In genomic region chr18:59055345-59056032, GRCh38 we compare ENCODE assay signal across 16 cellular contexts.
DNase-seq lines count a peak whose midpoint lies in the region; ATAC-seq and TF ChIP-seq lines count a peak whose summit lies in the region.
"Had no signal": no experiment of that assay in that cellular context is flagged by ENCODE, and none has a peak within 500 bp of the region (broad histone marks: within the 10 kb centered on the region; RNA-seq: fewer than 3 reads in every experiment).

No MANE protein-coding gene starts in this region.

- H3K27ac Mint-ChIP-seq in MCF 10A (ENCODE audit: low read depth, unreplicated experiment), result no peak overlapping the region
- H3K27ac Mint-ChIP-seq: activated T-cell treated with anti-CD3 and anti-CD28 coated beads, Interleukin-2, amount 50 U/mL, for 24 hours had no signal

- TF ChIP-seq POLR2A in breast epithelium (IDR thresholded peaks at IDR 0.05), result no peak

- H3K27ac ChIP-seq in breast epithelium (peak overlapping the region; percentile 54 to 70), VCaP (peak overlapping the region; percentile 94), aorta (ENCODE audit: low read depth in 1 of 2, low read length in 2 of 2) (peak overlapping the region; percentile 69 to 73)
- H3K27ac ChIP-seq: right lobe of liver had no signal

- no peaks in the 10 kb centered on the region for H3K27me3 ChIP-seq in breast epithelium
- H3K27me3 ChIP-seq in aorta (ENCODE audit: control insufficient read depth in 1 of 2, insufficient read depth in 2 of 2, low read length in 1 of 2), result no peaks in the 10 kb centered on the region
- H3K27me3 ChIP-seq: right lobe of liver, tibial nerve had no signal

- no peak for TF ChIP-seq CTCF in breast epithelium (IDR thresholded peaks at IDR 0.05)
- TF ChIP-seq CTCF in MCF 10A (IDR thresholded peaks at IDR 0.05; ENCODE audit: unreplicated experiment), result no peak
- no peak for TF ChIP-seq CTCF in VCaP (conservative IDR thresholded peaks at IDR 0.05)

- no peaks in the 10 kb centered on the region for H3K4me1 ChIP-seq in breast epithelium
- peaks cover 1 to 9% of the 10 kb centered on the region in 2 donors for H3K4me1 ChIP-seq in aorta (ENCODE audit: control insufficient read depth in 1 of 2, insufficient read depth in 2 of 2, low read length in 2 of 2)

- H3K4me3 ChIP-seq in breast epithelium, result no peak overlapping the region
- H3K4me3 ChIP-seq in aorta (ENCODE audit: low read length in 2 of 2), result no peak overlapping the region
- H3K4me3 ChIP-seq: right lobe of liver, tibial nerve had no signal

- H3K36me3 ChIP-seq in breast epithelium (no peaks in the 10 kb centered on the region), aorta (ENCODE audit: control insufficient read depth in 1 of 2, insufficient read depth in 2 of 2, low read length in 1 of 2) (no peaks in the 10 kb centered on the region)
- H3K36me3 ChIP-seq: right lobe of liver, tibial nerve had no signal

- intact Hi-C loops in breast epithelium (cut with DNase I; ENCODE audit: low total_unique reads) (loop anchor here (5.0 kb wide), 1 partner anchor 698 kb away; no protein-coding TSS in a partner anchor), MCF 10A (cut with micrococcal nuclease) (no loop called here), aorta (cut with DNase I) (loop anchor here (2.0 to 10.0 kb wide), 3 partner anchors 171 to 275 kb away; partner anchors contain the start of gene ZNF532 (in 1 of the 2))

- BruUV-seq in MCF 10A (replicated peaks; lab: Mats Ljungman, UMichigan), result no TSS peak

- POLR2A ChIA-PET in MCF 10A (lab: Yijun Ruan, JAX), result interaction anchor here (0.8 kb wide), 1 partner anchor 9 kb away, joined by 3 read pairs; no protein-coding TSS in a partner anchor

- WGBS in aorta, 2 donors, result 92 to 93% methylated on average over 4 of the region's 4 CpGs

- CTCF ChIA-PET in MCF 10A (lab: Yijun Ruan, JAX), result interaction anchor here (0.6 to 2.1 kb wide), 4 partner anchors 15 to 275 kb away, joined by 5 to 8 read pairs (median 6); no protein-coding TSS in a partner anchor

- H3K4me1 Mint-ChIP-seq in MCF 10A (ENCODE audit: insufficient read depth, unreplicated experiment), result peaks cover 26% of the 10 kb centered on the region

- no peaks in the 10 kb centered on the region for H3K9me3 ChIP-seq in breast epithelium
- H3K9me3 ChIP-seq in aorta (ENCODE audit: control insufficient read depth, low read length), result no peaks in the 10 kb centered on the region
- H3K9me3 ChIP-seq: right lobe of liver, tibial nerve had no signal

- ATAC-seq in aorta (ENCODE audit: low FRiP score) (no peak), GM21529 (IDR thresholded peaks at IDR 0.05; ENCODE audit: unreplicated experiment) (no peak)
- ATAC-seq: right lobe of liver had no signal

- no peaks in the 10 kb centered on the region for H3K9me3 Mint-ChIP-seq in MCF 10A (ENCODE audit: unreplicated experiment)
- H3K9me3 Mint-ChIP-seq: activated T-cell treated with anti-CD3 and anti-CD28 coated beads, Interleukin-2, amount 50 U/mL, for 24 hours had no signal

- no peak overlapping the region for H3K4me3 Mint-ChIP-seq in MCF 10A (ENCODE audit: unreplicated experiment)
- H3K4me3 Mint-ChIP-seq: activated T-cell treated with anti-CD3 and anti-CD28 coated beads, Interleukin-2, amount 50 U/mL, for 24 hours had no signal

- no peak for DNase-seq in breast epithelium (ENCODE audit: low spot score in 2 of 2)
- no peak for DNase-seq in MCF 10A (ENCODE audit: unreplicated experiment)
- DNase-seq in iPS DF 4.7 (ENCODE audit: extremely low read depth, low spot score), result peak; percentile 28
- no peak for DNase-seq in aorta
- DNase-seq in NK-92 treated with Interleukin-12 subunit alpha and Interleukin-12 subunit beta, amount 100 ng/mL, for 24 hours (lab: John Stamatoyannopoulos, UW), result no peak
- DNase-seq in superior temporal gyrus (ENCODE audit: extremely low spot score), result no peak
- DNase-seq: ACHN; activated T-cell treated with anti-CD3 and anti-CD28 coated beads, Interleukin-2, amount 50 U/mL, for 24 hours; amygdala; DND-41; NCI-H1105 treated with DMSO at 0.1 percent for 48 hours; NCI-H524 treated with DMSO at 0.1 percent for 48 hours; right lobe of liver had no signal

- no peaks in the 10 kb centered on the region for H3K36me3 Mint-ChIP-seq in MCF 10A (ENCODE audit: insufficient read depth, unreplicated experiment)

- no peaks in the 10 kb centered on the region for H3K27me3 Mint-ChIP-seq in MCF 10A (ENCODE audit: insufficient read depth, unreplicated experiment)
